ENCODE assay signal across 9 cellular contexts in the genomic region with DNA sequence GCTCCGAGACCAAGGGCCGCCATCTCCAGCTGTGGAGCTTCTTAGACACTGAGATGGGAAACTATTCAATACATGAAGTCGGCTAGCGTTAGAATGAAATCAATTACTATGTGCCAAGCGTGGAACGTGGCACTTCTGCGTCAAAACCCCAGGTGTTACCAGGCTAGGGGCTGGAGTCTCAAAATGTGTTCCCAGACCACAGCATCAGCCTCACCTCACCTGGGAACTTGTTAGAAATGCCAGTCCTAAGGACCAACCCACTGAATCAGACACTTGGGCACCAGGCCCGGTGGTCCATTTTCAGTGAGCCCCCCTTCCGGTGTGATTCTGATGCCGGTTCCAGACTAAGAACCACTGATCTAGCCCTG. TPM values are rescaled to one million over a fixed set of nuclear protein-coding genes. Genes with fewer than 3 reads are reported as not detected.
A peak's percentile ranks its signal among the peaks of the same experiment; 100 is the strongest.
DNase-seq lines count a peak whose midpoint lies in the region; ATAC-seq and TF ChIP-seq lines count a peak whose summit lies in the region.
"Had no signal": no experiment of that assay in that cellular context is flagged by ENCODE, and none has a peak within 500 bp of the region (broad histone marks: within the 10 kb centered on the region; RNA-seq: fewer than 3 reads in every experiment).

No MANE protein-coding gene starts in this region.

- peak overlapping the region; percentile 53 for H3K27ac ChIP-seq in CD8-positive, alpha-beta T cell (ENCODE audit: low read depth, low read length)
- peak overlapping the region; percentile 100 for H3K27ac ChIP-seq in Peyer's patch
- peak overlapping the region; percentile 100 for H3K27ac ChIP-seq in parathyroid adenoma

- no peak for TF ChIP-seq CTCF in CD8-positive, alpha-beta T cell (IDR thresholded peaks at IDR 0.05)
- TF ChIP-seq CTCF in Peyer's patch (IDR thresholded peaks at IDR 0.05) (no peak), epithelial cell of proximal tubule (conservative IDR thresholded peaks at IDR 0.05; ENCODE audit: low read depth, low read length) (no peak), parathyroid adenoma (IDR thresholded peaks at IDR 0.05) (no peak)

- peaks cover 21% of the 10 kb centered on the region for H3K36me3 ChIP-seq in CD8-positive, alpha-beta T cell (ENCODE audit: insufficient read depth, low read length)
- peaks cover 0 to 12% (median 0%) of the 10 kb centered on the region in 3 donors for H3K36me3 ChIP-seq in Peyer's patch
- no peaks in the 10 kb centered on the region for H3K36me3 ChIP-seq in parathyroid adenoma (ENCODE audit: control insufficient read depth, insufficient read depth, low read length)

- peak overlapping the region; percentile 94 for H3K27ac Mint-ChIP-seq in CD8-positive, alpha-beta T cell

- ATAC-seq in CD8-positive, alpha-beta T cell, result no peak
- ATAC-seq in HG02973 (IDR thresholded peaks at IDR 0.05; ENCODE audit: unreplicated experiment), result no peak
- ATAC-seq in GM19452 (IDR thresholded peaks at IDR 0.05; ENCODE audit: unreplicated experiment), result no peak

- intact Hi-C loops in CD8-positive, alpha-beta T cell (cut with DNase I, micrococcal nuclease), result loop anchor here (1.0 to 10.0 kb wide), 3 partner anchors 13 to 426 kb away; partner anchors contain the start of gene DIABLO (in 1 of the 2)

- peaks cover 40% of the 10 kb centered on the region for H3K4me1 Mint-ChIP-seq in CD8-positive, alpha-beta T cell (ENCODE audit: low read depth)

- DNase-seq in CD8-positive, alpha-beta T cell, result no peak
- DNase-seq in Peyer's patch (no peak), epithelial cell of proximal tubule (ENCODE audit: low read depth) (no peak), NCI-H1092 (lab: John Stamatoyannopoulos, UW) (no peak), NCI-H82 treated with DMSO at 0.1 percent for 48 hours (lab: John Stamatoyannopoulos, UW; ENCODE audit: unreplicated experiment) (no peak)
- DNase-seq: activated CD4-positive, alpha-beta T cell treated with anti-CD3 and anti-CD28 coated beads for 1 hour had no signal

- no peak for TF ChIP-seq POLR2A in Peyer's patch (IDR thresholded peaks at IDR 0.05)

- H3K9me3 Mint-ChIP-seq in CD8-positive, alpha-beta T cell, result no peaks in the 10 kb centered on the region

- POLR2A ChIA-PET in CD8-positive, alpha-beta T cell (lab: Charles Lee), result interaction anchor here (20.5 to 28.4 kb wide), 2 partner anchors 8 to 9 kb away, joined by 1016 read pairs; partner anchors contain the start of genes RHOF and SETD1B

- no peaks in the 10 kb centered on the region for H3K9me3 ChIP-seq in CD8-positive, alpha-beta T cell (ENCODE audit: low read length)
- H3K9me3 ChIP-seq in Peyer's patch (no peaks in the 10 kb centered on the region), parathyroid adenoma (ENCODE audit: control insufficient read depth, low read length) (no peaks in the 10 kb centered on the region)

- peaks cover 38% of the 10 kb centered on the region for H3K4me1 ChIP-seq in CD8-positive, alpha-beta T cell (ENCODE audit: insufficient read depth, low read length)
- H3K4me1 ChIP-seq in Peyer's patch, result peaks cover 4 to 56% (median 16%) of the 10 kb centered on the region in 4 donors
- H3K4me1 ChIP-seq in parathyroid adenoma, result peaks cover 44% of the 10 kb centered on the region

- no peaks in the 10 kb centered on the region for H3K27me3 ChIP-seq in CD8-positive, alpha-beta T cell (ENCODE audit: insufficient read depth, low read length)
- H3K27me3 ChIP-seq in Peyer's patch (no peaks in the 10 kb centered on the region), parathyroid adenoma (ENCODE audit: control insufficient read depth, insufficient read depth, low read length) (no peaks in the 10 kb centered on the region)

- peak overlapping the region; percentile 66 for H3K4me3 ChIP-seq in CD8-positive, alpha-beta T cell (ENCODE audit: low read depth, low read length)
- H3K4me3 ChIP-seq in Peyer's patch, result peak overlapping the region in 3 of 4 donors; percentile 82 to 93 (median 91)
- peak overlapping the region; percentile 65 for H3K4me3 ChIP-seq in epithelial cell of proximal tubule (ENCODE audit: low read depth, low read length)
- H3K4me3 ChIP-seq in parathyroid adenoma (ENCODE audit: low read depth, low read length), result peak overlapping the region; percentile 54

- peak overlapping the region; percentile 85 for H3K4me3 Mint-ChIP-seq in CD8-positive, alpha-beta T cell

- H3K36me3 Mint-ChIP-seq in CD8-positive, alpha-beta T cell, result peaks cover 49% of the 10 kb centered on the region

- CTCF ChIA-PET in CD8-positive, alpha-beta T cell (lab: Charles Lee), result interaction anchor here (2.7 to 45.9 kb wide), 3 partner anchors 7 to 90 kb away, joined by 11 to 2042 read pairs (median 2042); partner anchors contain the start of genes PSMD9, RHOF and SETD1B

- peaks cover 16% of the 10 kb centered on the region for H3K79me2 ChIP-seq in parathyroid adenoma

- no peaks in the 10 kb centered on the region for H3K27me3 Mint-ChIP-seq in CD8-positive, alpha-beta T cell (ENCODE audit: low read depth)

- H2AFZ ChIP-seq in parathyroid adenoma, result no peak overlapping the region

- H3K9ac ChIP-seq in parathyroid adenoma, result peak overlapping the region; percentile 0

- H3K4me2 ChIP-seq in parathyroid adenoma (ENCODE audit: low read length), result peak overlapping the region; percentile 89

RNA-seq across cellular contexts. Expression of gene SETD1B, which starts 5.0 kb away (rescaled TPM):
- total RNA-seq in CD8-positive, alpha-beta T cell, result 100 to 1,000 TPM; 181 to 190 TPM
- total RNA-seq in Peyer's patch, result 10 to 100 TPM; 15.4 to 30.5 (median 25.3) TPM
- 4.4 and 5.2 TPM in 2 replicates for total RNA-seq in epithelial cell of proximal tubule

RNA-seq across cellular contexts. Expression of gene RHOF, which starts 5.3 kb away (rescaled TPM):
- total RNA-seq in CD8-positive, alpha-beta T cell, result 100 to 1,000 TPM; 185 TPM
- total RNA-seq in Peyer's patch (100 to 1,000 TPM in 2 of 4 donors, 10 to 100 TPM in 2; 31.4 to 134 (median 91.0) TPM), epithelial cell of proximal tubule (180 and 181 TPM in 2 replicates)

RNA-seq across cellular contexts. Expression of gene HPD, which starts 59.9 kb away (rescaled TPM):
- total RNA-seq in CD8-positive, alpha-beta T cell, result not detected
- not detected for total RNA-seq in Peyer's patch
- total RNA-seq in epithelial cell of proximal tubule, result 0.12 TPM in 1 of 2 replicates, not detected in the other

Comparison
In these comparisons a context has a peak if more than half of its experiments do, and no peak if none do; other contexts are left out.
1. RNA of gene SETD1B, which starts 5.0 kb away (total RNA-seq): 181 to 190 TPM in CD8-positive, alpha-beta T cell; 15.4 to 30.5 TPM in Peyer's patch and 4.4 to 5.2 TPM in epithelial cell of proximal tubule; every median in the first group is over 4 times any median in the second.
2. Peak in every context shown above with its lines, with median percentiles within 50 percentile points of each other: H3K27ac ChIP-seq and H3K4me3 ChIP-seq.